Comparison of ENCODE assay signal across 8 cellular contexts in genomic region chr5:119452373-119453044, GRCh38. TPM values are rescaled to one million over a fixed set of nuclear protein-coding genes. Genes with fewer than 3 reads are reported as not detected.
DNase-seq lines count a peak whose midpoint lies in the region; ATAC-seq and TF ChIP-seq lines count a peak whose summit lies in the region.

Gene HSD17B4 (plus strand): TSS chr5:119452497. CDS start chr5:119452576, 79 bp downstream.

- H4K91ac ChIP-seq in IMR-90 (ENCODE audit: insufficient read depth, low read depth, low read length) = peak within 1 kb of the TSS; percentile 62; the same call in 1 of the 2 replicates

- H3K27me3 ChIP-seq in IMR-90 (ENCODE audit: control insufficient read depth, insufficient read depth, low read length) (no peaks in the 10 kb centered on the region), PC-3 (ENCODE audit: low read length) (no peaks in the 10 kb centered on the region), mucosa of rectum (ENCODE audit: control insufficient read depth in 2 of 2, insufficient read depth in 2 of 2, low read length in 2 of 2) (no peaks in the 10 kb centered on the region)

- peak within 1 kb of the TSS; percentile 43 for H2BK120ac ChIP-seq in IMR-90 (ENCODE audit: low read depth, low read length)

- no peak within 1 kb of the TSS for H2AK5ac ChIP-seq in IMR-90 (ENCODE audit: low read depth, low read length)

- peak within 1 kb of the TSS; percentile 36 to 69; a peak in 3 of 4 replicates for H4K8ac ChIP-seq in IMR-90 (ENCODE audit: low read depth in 2 of 2, low read length in 2 of 2)

- in situ Hi-C loops in IMR-90 (cut with MboI; ENCODE audit: low sequenced_read_pairs) = no loop called here

- H3K27ac ChIP-seq in IMR-90 (ENCODE audit: insufficient read depth, low read length) (peak within 1 kb of the TSS; percentile 94), PC-3 (ENCODE audit: low read length) (peak within 1 kb of the TSS; percentile 56), mucosa of rectum (ENCODE audit: low read depth in 2 of 2, low read length in 2 of 2) (peak within 1 kb of the TSS; percentile 93 to 98)

- H3K79me2 ChIP-seq in PC-3 (ENCODE audit: low read length) = peaks cover 20% of the 10 kb centered on the region

- H3K79me1 ChIP-seq in IMR-90 (ENCODE audit: low read depth in 1 of 2, low read length in 2 of 2) = peaks cover 9 to 22% of the 10 kb centered on the region in 2 experiments; a peak in 3 of 4 replicates

- no peaks in the 10 kb centered on the region for H3K9me2 ChIP-seq in PC-3 (replicated peaks; ENCODE audit: low read length)

- H4K20me1 ChIP-seq in IMR-90 (ENCODE audit: insufficient read depth, low read length) (no peaks in the 10 kb centered on the region), PC-3 (ENCODE audit: low read length) (no peaks in the 10 kb centered on the region; the same call in 1 of the 2 replicates)

- WGBS in IMR-90 (ENCODE audit: extremely low coverage in 2 of 2, insufficient read length in 1 of 2), 2 experiments = 0% methylated on average over 14 of the region's 43 CpGs; no CpG with 5 or more reads in 1 of the 2 experiments

- TF ChIP-seq RAD21 in IMR-90 (IDR thresholded peaks at IDR 0.05; ENCODE audit: low read length) = no peak

- DNase-seq in DMS 273 treated with DMSO at 0.1 percent for 48 hours (lab: John Stamatoyannopoulos, UW) (peak; percentile 68), IMR-90 (peak; percentile 86), PC-3 (peak; percentile 85), activated T-cell treated with anti-CD3 and anti-CD28 coated beads for 48 hours (ENCODE audit: low read depth) (peak; percentile 73), erythroblast (lab: John Stamatoyannopoulos, UW) (peak; percentile 94)
- peak; percentile 85 for DNase-seq in stimulated activated CD8-positive, alpha-beta memory T cell treated with anti-CD3 and anti-CD28 coated beads, Interleukin-4, amount 100 ng/mL, for 48 hours

- H3K23ac ChIP-seq in IMR-90 (ENCODE audit: low read depth, low read length) = peak within 1 kb of the TSS; percentile 74; the same call in 1 of the 2 replicates

- TF ChIP-seq POLR2A in IMR-90 (IDR thresholded peaks at IDR 0.05; ENCODE audit: low read depth, low read length) (no peak), erythroblast (IDR thresholded peaks at IDR 0.05; ENCODE audit: low read length) (peak; percentile 73)

- no peaks in the 10 kb centered on the region for H3K9me1 ChIP-seq in IMR-90 (ENCODE audit: insufficient read depth, low read length)

- ATAC-seq in GM21528 (IDR thresholded peaks at IDR 0.05; ENCODE audit: low FRiP score, unreplicated experiment) (peak; percentile 97), IMR-90 (ENCODE audit: low read depth) (peak; percentile 98), PC-3 (peak; percentile 96)

- H3K14ac ChIP-seq in IMR-90 (replicated peaks; ENCODE audit: low read depth, low read length) = peak within 1 kb of the TSS; percentile 69

- H3K18ac ChIP-seq in IMR-90 (ENCODE audit: low read depth, low read length) = peak within 1 kb of the TSS; percentile 58; the same call in 1 of the 2 replicates

- peak within 1 kb of the TSS; percentile 65 for H4K5ac ChIP-seq in IMR-90 (ENCODE audit: low read depth, low read length)

- POLR2A ChIA-PET in IMR-90 (lab: Charles Lee; ENCODE audit: unreplicated experiment) (no interaction called here), PC-3 (lab: Charles Lee; ENCODE audit: unreplicated experiment) (interaction anchor here (0.5 to 0.6 kb wide), 2 partner anchors 178 to 382 kb away, joined by 3 to 4 read pairs; partner anchors contain the start of gene DMXL1)

- CTCF ChIA-PET in IMR-90 (lab: Yijun Ruan, JAX) = interaction anchor here (0.7 kb wide), 1 partner anchor 9 kb away, joined by 3 read pairs; no protein-coding TSS in a partner anchor
- CTCF ChIA-PET in PC-3 (lab: Charles Lee) = no interaction called here

- H2AK9ac ChIP-seq in IMR-90 (replicated peaks; ENCODE audit: low read depth, low read length, poor library complexity) = peak within 1 kb of the TSS; percentile 47

- H2BK20ac ChIP-seq in IMR-90 (ENCODE audit: low read depth, low read length) = 0 out of 2 replicates have a peak within 1 kb of the TSS, but pooled peaks have one; percentile 21

- H3K9ac ChIP-seq in IMR-90 (ENCODE audit: low read depth, low read length) (peak within 1 kb of the TSS; percentile 92), PC-3 (ENCODE audit: low read length) (peak within 1 kb of the TSS; percentile 75), mucosa of rectum (ENCODE audit: low read depth in 1 of 2, low read length in 2 of 2) (peak within 1 kb of the TSS; percentile 86 to 96)

- H2BK15ac ChIP-seq in IMR-90 (ENCODE audit: low read depth, low read length) = no peak within 1 kb of the TSS

- H3K9me3 ChIP-seq in IMR-90 (ENCODE audit: control insufficient read depth, insufficient read depth, low read length) (peaks cover 3% of the 10 kb centered on the region; the same call in 1 of the 2 replicates), PC-3 (ENCODE audit: low read length) (no peaks in the 10 kb centered on the region), mucosa of rectum (ENCODE audit: control insufficient read depth in 2 of 2, low read length in 2 of 2) (no peaks in the 10 kb centered on the region)

- H3K36me3 ChIP-seq in IMR-90 (ENCODE audit: control insufficient read depth, insufficient read depth, low read length) = no peaks in the 10 kb centered on the region
- H3K36me3 ChIP-seq in PC-3 (ENCODE audit: low read depth, low read length) = no peaks in the 10 kb centered on the region
- peaks cover 4 to 6% of the 10 kb centered on the region in 2 donors for H3K36me3 ChIP-seq in mucosa of rectum (ENCODE audit: control insufficient read depth in 2 of 2, insufficient read depth in 2 of 2, low read length in 2 of 2)

- H3K56ac ChIP-seq in IMR-90 (ENCODE audit: extremely low read depth, insufficient read depth, low read length) = peak within 1 kb of the TSS; percentile 73; the same call in 1 of the 2 replicates

- no peaks in the 10 kb centered on the region for H3F3A ChIP-seq in PC-3 (ENCODE audit: low read length, unreplicated experiment)

- H2AFZ ChIP-seq in IMR-90 (replicated peaks; ENCODE audit: low read length, poor library complexity) (peak within 1 kb of the TSS; percentile 99), PC-3 (ENCODE audit: low read length) (peak within 1 kb of the TSS; percentile 92)

- H3K4me2 ChIP-seq in IMR-90 (ENCODE audit: low read depth, low read length) (peak within 1 kb of the TSS; percentile 90), PC-3 (ENCODE audit: low read length) (peak within 1 kb of the TSS; percentile 92)

- intact Hi-C loops in IMR-90 (cut with micrococcal nuclease) = no loop called here
- intact Hi-C loops in PC-3 (cut with micrococcal nuclease) = no loop called here

- H3K4me1 ChIP-seq in IMR-90 (ENCODE audit: control insufficient read depth, insufficient read depth, low read length) (no peaks in the 10 kb centered on the region), PC-3 (ENCODE audit: insufficient read depth, low read length) (peaks cover 8% of the 10 kb centered on the region; the same call in 1 of the 2 replicates), mucosa of rectum (ENCODE audit: control insufficient read depth in 2 of 2, insufficient read depth in 2 of 2, low read length in 2 of 2) (peaks cover 7% of the 10 kb centered on the region in 2 donors)

- peak within 1 kb of the TSS; percentile 72 for H3K4ac ChIP-seq in IMR-90 (ENCODE audit: low read depth, low read length)

- TF ChIP-seq CTCF in IMR-90 (conservative IDR thresholded peaks at IDR 0.05; ENCODE audit: low read depth, low read length) (no peak), PC-3 (conservative IDR thresholded peaks at IDR 0.05; ENCODE audit: low read depth, low read length) (no peak)

- BruUV-seq in IMR-90 (replicated peaks; lab: Mats Ljungman, UMichigan) (TSS peak; percentile 25), PC-3 (replicated peaks; lab: Mats Ljungman, UMichigan) (TSS peak; percentile 64)

- dilution Hi-C loops in IMR-90 (cut with HindIII; ENCODE audit: low sequenced_read_pairs, unreplicated experiment) = no loop called here

- H3K4me3 ChIP-seq in IMR-90 (ENCODE audit: insufficient read depth, low read depth, low read length) (peak within 1 kb of the TSS; percentile 93), PC-3 (ENCODE audit: low read length) (peak within 1 kb of the TSS; percentile 94), mucosa of rectum (ENCODE audit: low read length in 2 of 2) (peak within 1 kb of the TSS; percentile 88 to 93)

- peak within 1 kb of the TSS; percentile 72 for H2BK5ac ChIP-seq in IMR-90 (ENCODE audit: low read depth, low read length, poor library complexity, severe bottlenecking)

TF ChIP-seq in IMR-90, 13 proteins besides CTCF, POLR2A, EP300 and RAD21:
- TF ChIP-seq CEBPB (IDR thresholded peaks at IDR 0.05; ENCODE audit: low read depth, low read length) = peak; percentile 70
- TF ChIP-seq BHLHE40 (IDR thresholded peaks at IDR 0.05; ENCODE audit: low read depth, low read length) = no peak

RNA-seq across cellular contexts. Expression of gene HSD17B4, which starts in this region (rescaled TPM):
- total RNA-seq in IMR-90 (2012; rRNA removed) (123 and 154 TPM in 2 replicates), PC-3 (2014; rRNA removed) (101 and 165 TPM in 2 replicates)
- polyA plus RNA-seq in IMR-90 (2012; rRNA removed) = 81.5 and 95.1 TPM in 2 replicates
- polyA plus RNA-seq in IMR-90 (2012; cell fraction: cytosol; rRNA removed) = 19.3 and 22.5 TPM in 2 replicates
- 15.5 and 85.5 TPM in 2 replicates for polyA plus RNA-seq in IMR-90 (2012; cell fraction: nucleus; rRNA removed; ENCODE audit: low replicate concordance)

Comparison
In these comparisons a context has a peak if more than half of its experiments do, and no peak if none do; other contexts are left out.
1. Peak in every context shown above with its lines: DNase-seq, ATAC-seq, H3K4me3 ChIP-seq and H3K27ac ChIP-seq.